In genomic region chr3:30350901-30351300, GRCh38 we compare ENCODE assay signal across 15 cellular contexts.
DNase-seq lines count a peak whose midpoint lies in the region; TF ChIP-seq lines count a peak whose summit lies in the region.
"Had no signal": no experiment of that assay in that cellular context is flagged by ENCODE, and none has a peak within 500 bp of the region (broad histone marks: within the 10 kb centered on the region; RNA-seq: fewer than 3 reads in every experiment).

No MANE protein-coding gene starts in this region.

- H4K8ac ChIP-seq in mesenchymal stem cell (ENCODE audit: low read length), result no peak overlapping the region

- no peak for DNase-seq in activated CD4-positive, alpha-beta memory T cell treated with anti-CD3 and anti-CD28 coated beads for 36 hours
- DNase-seq in activated CD4-positive, alpha-beta memory T cell treated with anti-CD3 and anti-CD28 coated beads, Interleukin-2, amount 10 ng/mL, durations not matched to agents 7 days and 5 days, result no peak
- DNase-seq in NCI-H69 (lab: John Stamatoyannopoulos, UW) (peak; percentile 29), dermis blood vessel endothelial cell (peak; percentile 55), osteocyte (ENCODE audit: extremely low spot score, unreplicated experiment) (no peak), mesenchymal stem cell (no peak), spleen (no peak), neural progenitor cell (ENCODE audit: low spot score) (no peak)
- DNase-seq: BE2C, DMS53, GF-D8 had no signal

- no peak overlapping the region for H2BK120ac ChIP-seq in mesenchymal stem cell (ENCODE audit: low read depth, low read length)

- TF ChIP-seq CTCF in osteocyte (IDR thresholded peaks at IDR 0.05), result no peak
- TF ChIP-seq CTCF in spleen (IDR thresholded peaks at IDR 0.05 in 8 of 11, conservative IDR thresholded peaks at IDR 0.05 in 3 of 11), result no peak
- TF ChIP-seq CTCF in neural progenitor cell (IDR thresholded peaks at IDR 0.05), result no peak

- H3K27me3 ChIP-seq in mesenchymal stem cell (ENCODE audit: control insufficient read depth in 1 of 2, insufficient read depth in 1 of 2, low read length in 2 of 2) (no peaks in the 10 kb centered on the region), spleen (replicated peaks in 1 of 7) (no peaks in the 10 kb centered on the region), neural progenitor cell (no peaks in the 10 kb centered on the region)
- H3K27me3 ChIP-seq: BE2C had no signal

- intact Hi-C loops in activated CD4-positive, alpha-beta memory T cell treated with anti-CD3 and anti-CD28 coated beads for 36 hours (cut with micrococcal nuclease), result loop anchor here (5.0 kb wide), 1 partner anchor 126 kb away; no protein-coding TSS in a partner anchor
- intact Hi-C loops in spleen (cut with DNase I; ENCODE audit: low total_unique reads), result no loop called here

- CTCF ChIA-PET in activated CD4-positive, alpha-beta memory T cell treated with anti-CD3 and anti-CD28 coated beads for 36 hours (lab: Charles Lee), result no interaction called here
- CTCF ChIA-PET in activated CD4-positive, alpha-beta memory T cell treated with anti-CD3 and anti-CD28 coated beads, Interleukin-2, amount 10 ng/mL, durations not matched to agents 7 days and 5 days (lab: Charles Lee), result no interaction called here

- H3K4me3 Mint-ChIP-seq in activated CD4-positive, alpha-beta memory T cell treated with anti-CD3 and anti-CD28 coated beads for 36 hours, result no peak overlapping the region
- no peak overlapping the region for H3K4me3 Mint-ChIP-seq in activated CD4-positive, alpha-beta memory T cell treated with anti-CD3 and anti-CD28 coated beads, Interleukin-2, amount 10 ng/mL, durations not matched to agents 7 days and 5 days
- no peak overlapping the region for H3K4me3 Mint-ChIP-seq in osteocyte (ENCODE audit: unreplicated experiment)
- H3K4me3 Mint-ChIP-seq in neural progenitor cell, result no peak overlapping the region
- H3K4me3 Mint-ChIP-seq: CD14-positive monocyte had no signal

- TF ChIP-seq POLR2A in spleen (IDR thresholded peaks at IDR 0.05), result no peak

- no peak overlapping the region for H3K23ac ChIP-seq in mesenchymal stem cell (ENCODE audit: low read length in 2 of 2)

- H3K4ac ChIP-seq in mesenchymal stem cell (ENCODE audit: low read depth in 1 of 2, low read length in 2 of 2), result no peak overlapping the region

- H2BK12ac ChIP-seq in mesenchymal stem cell (ENCODE audit: low read length in 2 of 2), result no peak overlapping the region

- H4K91ac ChIP-seq in mesenchymal stem cell (ENCODE audit: low read length), result no peak overlapping the region

- H3F3A ChIP-seq in neural progenitor cell (ENCODE audit: low read depth), result no peaks in the 10 kb centered on the region

- H3K14ac ChIP-seq in mesenchymal stem cell (ENCODE audit: low read length in 2 of 2), result no peak overlapping the region

- no peaks in the 10 kb centered on the region for H3K79me1 ChIP-seq in mesenchymal stem cell (replicated peaks; ENCODE audit: low read length, poor library complexity, severe bottlenecking)

- H3K9me3 ChIP-seq in mesenchymal stem cell (ENCODE audit: control insufficient read depth, low read length) (no peaks in the 10 kb centered on the region), spleen (no peaks in the 10 kb centered on the region), neural progenitor cell (ENCODE audit: low read depth) (no peaks in the 10 kb centered on the region)
- H3K9me3 ChIP-seq: A549, BE2C, HAP-1 had no signal

- H3K4me2 ChIP-seq in mesenchymal stem cell (ENCODE audit: low read length, poor library complexity, severe bottlenecking) (no peak overlapping the region), neural progenitor cell (no peak overlapping the region)
- H3K4me2 ChIP-seq: A549 had no signal

- H4K20me1 ChIP-seq in neural progenitor cell (ENCODE audit: low read depth), result no peaks in the 10 kb centered on the region

- H2BK15ac ChIP-seq in mesenchymal stem cell (ENCODE audit: low read depth, poor library complexity, severe bottlenecking), result no peak overlapping the region

- 100% methylated on average over 1 of the region's 2 CpGs for WGBS in mesenchymal stem cell
- 94 to 99% (median 95%) methylated on average over 2 of the region's 2 CpGs for WGBS in spleen, 5 donors

- H3K79me2 ChIP-seq in neural progenitor cell (ENCODE audit: low read depth), result no peaks in the 10 kb centered on the region

- no peak overlapping the region for H3K18ac ChIP-seq in mesenchymal stem cell (ENCODE audit: low read depth in 1 of 2, low read length in 2 of 2)

- no peak overlapping the region for H2BK5ac ChIP-seq in mesenchymal stem cell (ENCODE audit: low read depth, low read length, poor library complexity, severe bottlenecking)

- no peak overlapping the region for H3K4me3 ChIP-seq in mesenchymal stem cell (ENCODE audit: insufficient read depth in 1 of 2, low read depth in 1 of 2, low read length in 2 of 2)
- no peak overlapping the region for H3K4me3 ChIP-seq in spleen
- no peak overlapping the region for H3K4me3 ChIP-seq in neural progenitor cell
- H3K4me3 ChIP-seq: A549, HAP-1 had no signal

- POLR2A ChIA-PET in activated CD4-positive, alpha-beta memory T cell treated with anti-CD3 and anti-CD28 coated beads for 36 hours (lab: Charles Lee), result no interaction called here
- POLR2A ChIA-PET in activated CD4-positive, alpha-beta memory T cell treated with anti-CD3 and anti-CD28 coated beads, Interleukin-2, amount 10 ng/mL, durations not matched to agents 7 days and 5 days (lab: Charles Lee), result interaction anchor here (0.7 kb wide), 1 partner anchor 308 kb away, joined by 3 read pairs; no protein-coding TSS in a partner anchor

- H3K4me1 Mint-ChIP-seq in activated CD4-positive, alpha-beta memory T cell treated with anti-CD3 and anti-CD28 coated beads for 36 hours (ENCODE audit: low read depth), result peaks cover 83% of the 10 kb centered on the region
- peaks cover 95% of the 10 kb centered on the region for H3K4me1 Mint-ChIP-seq in activated CD4-positive, alpha-beta memory T cell treated with anti-CD3 and anti-CD28 coated beads, Interleukin-2, amount 10 ng/mL, durations not matched to agents 7 days and 5 days
- H3K4me1 Mint-ChIP-seq in osteocyte (ENCODE audit: unreplicated experiment) (peaks cover 64% of the 10 kb centered on the region), neural progenitor cell (peaks cover 38% of the 10 kb centered on the region)

- peaks cover 8% of the 10 kb centered on the region for H3K4me1 ChIP-seq in mesenchymal stem cell (ENCODE audit: control insufficient read depth, insufficient read depth, low read depth, low read length)
- H3K4me1 ChIP-seq in spleen, result peaks cover 19 to 70% (median 29%) of the 10 kb centered on the region in 6 donors
- peaks cover 19% of the 10 kb centered on the region for H3K4me1 ChIP-seq in neural progenitor cell
- H3K4me1 ChIP-seq: BE2C had no signal

- H3K9me3 Mint-ChIP-seq in activated CD4-positive, alpha-beta memory T cell treated with anti-CD3 and anti-CD28 coated beads for 36 hours, result peaks cover 1% of the 10 kb centered on the region
- no peaks in the 10 kb centered on the region for H3K9me3 Mint-ChIP-seq in activated CD4-positive, alpha-beta memory T cell treated with anti-CD3 and anti-CD28 coated beads, Interleukin-2, amount 10 ng/mL, durations not matched to agents 7 days and 5 days
- H3K9me3 Mint-ChIP-seq in osteocyte (ENCODE audit: unreplicated experiment) (no peaks in the 10 kb centered on the region), neural progenitor cell (no peaks in the 10 kb centered on the region)
- H3K9me3 Mint-ChIP-seq: CD14-positive monocyte had no signal

- no peak overlapping the region for H3K27ac ChIP-seq in mesenchymal stem cell (ENCODE audit: low read length, poor library complexity, severe bottlenecking)
- no peak overlapping the region for H3K27ac ChIP-seq in spleen
- no peak overlapping the region for H3K27ac ChIP-seq in neural progenitor cell
- H3K27ac ChIP-seq: HL-60 had no signal

- peaks cover 20% of the 10 kb centered on the region for H3K27me3 Mint-ChIP-seq in activated CD4-positive, alpha-beta memory T cell treated with anti-CD3 and anti-CD28 coated beads for 36 hours
- H3K27me3 Mint-ChIP-seq in activated CD4-positive, alpha-beta memory T cell treated with anti-CD3 and anti-CD28 coated beads, Interleukin-2, amount 10 ng/mL, durations not matched to agents 7 days and 5 days, result peaks cover 12% of the 10 kb centered on the region
- H3K27me3 Mint-ChIP-seq in osteocyte (ENCODE audit: unreplicated experiment) (no peaks in the 10 kb centered on the region), neural progenitor cell (ENCODE audit: insufficient read depth, low read depth) (peaks cover 6% of the 10 kb centered on the region)

- H3K36me3 Mint-ChIP-seq in activated CD4-positive, alpha-beta memory T cell treated with anti-CD3 and anti-CD28 coated beads for 36 hours, result no peaks in the 10 kb centered on the region
- peaks cover 26% of the 10 kb centered on the region for H3K36me3 Mint-ChIP-seq in activated CD4-positive, alpha-beta memory T cell treated with anti-CD3 and anti-CD28 coated beads, Interleukin-2, amount 10 ng/mL, durations not matched to agents 7 days and 5 days (ENCODE audit: low read depth)
- H3K36me3 Mint-ChIP-seq in osteocyte (ENCODE audit: unreplicated experiment) (no peaks in the 10 kb centered on the region), neural progenitor cell (no peaks in the 10 kb centered on the region)
- H3K36me3 Mint-ChIP-seq: CD14-positive monocyte had no signal

- H2AK5ac ChIP-seq in mesenchymal stem cell (ENCODE audit: low read length, severe bottlenecking), result no peak overlapping the region

- peak overlapping the region; percentile 11 for H3K27ac Mint-ChIP-seq in activated CD4-positive, alpha-beta memory T cell treated with anti-CD3 and anti-CD28 coated beads for 36 hours
- no peak overlapping the region for H3K27ac Mint-ChIP-seq in activated CD4-positive, alpha-beta memory T cell treated with anti-CD3 and anti-CD28 coated beads, Interleukin-2, amount 10 ng/mL, durations not matched to agents 7 days and 5 days
- peak overlapping the region; percentile 36 for H3K27ac Mint-ChIP-seq in osteocyte (ENCODE audit: unreplicated experiment)
- no peak overlapping the region for H3K27ac Mint-ChIP-seq in neural progenitor cell
- H3K27ac Mint-ChIP-seq: CD14-positive monocyte had no signal

- no peak overlapping the region for H2AFZ ChIP-seq in mesenchymal stem cell (ENCODE audit: low read depth, low read length)
- no peak overlapping the region for H2AFZ ChIP-seq in neural progenitor cell (replicated peaks)

- no peaks in the 10 kb centered on the region for H3K36me3 ChIP-seq in mesenchymal stem cell (ENCODE audit: control insufficient read depth in 1 of 2, insufficient read depth in 2 of 2, low read depth in 1 of 2, low read length in 2 of 2)
- no peaks in the 10 kb centered on the region for H3K36me3 ChIP-seq in spleen
- H3K36me3 ChIP-seq in neural progenitor cell, result no peaks in the 10 kb centered on the region
- H3K36me3 ChIP-seq: BE2C, HAP-1 had no signal

- H3K9ac ChIP-seq in mesenchymal stem cell (ENCODE audit: low read length) (no peak overlapping the region), neural progenitor cell (no peak overlapping the region)

Comparison
In these comparisons a context has a peak if more than half of its experiments do, and no peak if none do; other contexts are left out.
1. H3K27ac Mint-ChIP-seq: peak in activated CD4-positive, alpha-beta memory T cell treated with anti-CD3 and anti-CD28 coated beads for 36 hours (single experiment) and osteocyte (single experiment); none in activated CD4-positive, alpha-beta memory T cell treated with anti-CD3 and anti-CD28 coated beads, Interleukin-2, amount 10 ng/mL, durations not matched to agents 7 days and 5 days (single experiment) and neural progenitor cell (single experiment).
2. DNase-seq: peak in NCI-H69 (single experiment) and dermis blood vessel endothelial cell (single experiment); none in activated CD4-positive, alpha-beta memory T cell treated with anti-CD3 and anti-CD28 coated beads for 36 hours (single experiment), activated CD4-positive, alpha-beta memory T cell treated with anti-CD3 and anti-CD28 coated beads, Interleukin-2, amount 10 ng/mL, durations not matched to agents 7 days and 5 days (single experiment), osteocyte (single experiment), mesenchymal stem cell (single experiment), spleen (single experiment) and neural progenitor cell (single experiment).